In genomic region chr18:13136056-13136688, GRCh38 we compare ENCODE assay signal across 8 cellular contexts.
DNase-seq lines count a peak whose midpoint lies in the region; TF ChIP-seq lines count a peak whose summit lies in the region.

No MANE protein-coding gene starts in this region.

- CTCF ChIA-PET in activated naive CD4-positive, alpha-beta T cell treated with anti-CD3 and anti-CD28 coated beads, Interleukin-2, amount 10 ng/mL, durations not matched to agents 7 days and 5 days (lab: Charles Lee), result interaction anchor here (0.7 kb wide), 1 partner anchor 889 kb away, joined by 3 read pairs; no protein-coding TSS in a partner anchor

- no peak overlapping the region for H3K9ac ChIP-seq in KMS-11

- H3K79me2 ChIP-seq in KMS-11 (ENCODE audit: insufficient read depth, low read depth), result no peaks in the 10 kb centered on the region

- H3K36me3 ChIP-seq in KMS-11 (ENCODE audit: insufficient read depth) (no peaks in the 10 kb centered on the region), kidney epithelial cell (ENCODE audit: control insufficient read depth, insufficient read depth, low read length) (no peaks in the 10 kb centered on the region)

- H3K4me3 Mint-ChIP-seq in activated naive CD4-positive, alpha-beta T cell treated with anti-CD3 and anti-CD28 coated beads, Interleukin-2, amount 10 ng/mL, durations not matched to agents 7 days and 5 days, result peak overlapping the region; percentile 71

- H3K27me3 ChIP-seq in KMS-11 (ENCODE audit: insufficient read depth, low read depth), result peaks cover 29% of the 10 kb centered on the region; the same call in 1 of the 2 replicates
- H3K27me3 ChIP-seq in kidney epithelial cell (ENCODE audit: control insufficient read depth, insufficient read depth, low read length), result peaks cover 15% of the 10 kb centered on the region

- peaks cover 8% of the 10 kb centered on the region for H3K36me3 Mint-ChIP-seq in activated naive CD4-positive, alpha-beta T cell treated with anti-CD3 and anti-CD28 coated beads, Interleukin-2, amount 10 ng/mL, durations not matched to agents 7 days and 5 days

- H4K20me1 ChIP-seq in KMS-11 (ENCODE audit: insufficient read depth), result no peaks in the 10 kb centered on the region

- H3K27me3 Mint-ChIP-seq in activated naive CD4-positive, alpha-beta T cell treated with anti-CD3 and anti-CD28 coated beads, Interleukin-2, amount 10 ng/mL, durations not matched to agents 7 days and 5 days, result peaks cover 30% of the 10 kb centered on the region

- peaks cover 5% of the 10 kb centered on the region for H3K9me3 Mint-ChIP-seq in activated naive CD4-positive, alpha-beta T cell treated with anti-CD3 and anti-CD28 coated beads, Interleukin-2, amount 10 ng/mL, durations not matched to agents 7 days and 5 days

- H3K27ac ChIP-seq in KMS-11, result no peak overlapping the region

- peak; percentile 61 for DNase-seq in GM10266 (ENCODE audit: extremely low spot score)
- DNase-seq in activated naive CD4-positive, alpha-beta T cell treated with anti-CD3 and anti-CD28 coated beads, Interleukin-2, amount 10 ng/mL, durations not matched to agents 7 days and 5 days, result peak; percentile 30
- DNase-seq in kidney epithelial cell (ENCODE audit: low read depth), result no peak
- DNase-seq in stimulated activated naive CD4-positive, alpha-beta T cell treated with Interleukin-2 at 50 U/mL for 16 hours (lab: John Stamatoyannopoulos, UW), result peak; percentile 7
- DNase-seq in COR-L47 (lab: John Stamatoyannopoulos, UW), result no peak
- no peak for DNase-seq in hepatic stellate cell (ENCODE audit: low spot score)
- no peak for DNase-seq in SIG-M5 (lab: John Stamatoyannopoulos, UW)

- H3K27ac Mint-ChIP-seq in activated naive CD4-positive, alpha-beta T cell treated with anti-CD3 and anti-CD28 coated beads, Interleukin-2, amount 10 ng/mL, durations not matched to agents 7 days and 5 days, result no peak overlapping the region

- peaks cover 8% of the 10 kb centered on the region for H3K4me1 ChIP-seq in KMS-11 (ENCODE audit: low read depth, poor library complexity, severe bottlenecking)

- H2AFZ ChIP-seq in KMS-11 (ENCODE audit: low read depth), result peak overlapping the region; percentile 86; the same call in 1 of the 2 replicates

- H3K4me3 ChIP-seq in KMS-11 (IDR thresholded peaks at IDR 0.05; ENCODE audit: insufficient read depth, low read depth, low read length) (no peak overlapping the region), kidney epithelial cell (ENCODE audit: low read depth, low read length) (peak overlapping the region; percentile 29)

- TF ChIP-seq CTCF in GM10266 (IDR thresholded peaks at IDR 0.05; ENCODE audit: control insufficient read depth, insufficient read depth, low read depth, missing control alignments) (no peak), KMS-11 (conservative IDR thresholded peaks at IDR 0.05; ENCODE audit: low read depth, low read length) (no peak), kidney epithelial cell (IDR thresholded peaks at IDR 0.05; ENCODE audit: insufficient read depth, low read length, poor library complexity, severe bottlenecking) (no peak)

- H3K4me2 ChIP-seq in KMS-11, result peak overlapping the region; percentile 97

- peaks cover 28% of the 10 kb centered on the region for H3K4me1 Mint-ChIP-seq in activated naive CD4-positive, alpha-beta T cell treated with anti-CD3 and anti-CD28 coated beads, Interleukin-2, amount 10 ng/mL, durations not matched to agents 7 days and 5 days

Comparison
In these comparisons a context has a peak if more than half of its experiments do, and no peak if none do; other contexts are left out.
1. DNase-seq: peak in GM10266 (single experiment), activated naive CD4-positive, alpha-beta T cell treated with anti-CD3 and anti-CD28 coated beads, Interleukin-2, amount 10 ng/mL, durations not matched to agents 7 days and 5 days (single experiment) and stimulated activated naive CD4-positive, alpha-beta T cell treated with Interleukin-2 at 50 U/mL for 16 hours (single experiment); none in kidney epithelial cell (single experiment), COR-L47 (single experiment), hepatic stellate cell (single experiment) and SIG-M5 (single experiment).